Comparison of ENCODE assay signal across 22 cellular contexts in genomic region chr3:14383753-14384152, GRCh38.
"Had no signal": no experiment of that assay in that cellular context is flagged by ENCODE, and none has a peak within 500 bp of the region (broad histone marks: within the 10 kb centered on the region; RNA-seq: fewer than 3 reads in every experiment).

No MANE protein-coding gene starts in this region.

- H3K4me3 ChIP-seq: coronary artery, lung, pancreas, suprapubic skin, thyroid gland had no signal

- H3K36me3 ChIP-seq: pancreas, suprapubic skin, thyroid gland had no signal

- H3K27me3 ChIP-seq: pancreas, suprapubic skin, thyroid gland had no signal

- ATAC-seq: foreskin keratinocyte; left colon; left ventricle myocardium superior; pancreas; right cardiac atrium; stimulated activated naive CD8-positive, alpha-beta T cell treated with anti-CD3 and anti-CD28 coated beads, Interleukin-15, Interleukin-2, amounts not matched to agents 100 U/mL and 50 U/mL, for 24 hours had no signal

- FAIRE-seq: endothelial cell of umbilical vein, pancreas, small intestine, urothelium cell line had no signal

- DNase-seq: effector CD4-positive, alpha-beta T cell; endodermal cell; erythroblast; foreskin keratinocyte; left colon; left ventricle myocardium superior; mesendoderm; naive B cell; nephron progenitor cell; nucleus accumbens; pancreas; small intestine; stimulated activated CD4-positive, alpha-beta T cell treated with anti-CD3 and anti-CD28 coated beads, Interleukin-12 subunit alpha, Interleukin-12 subunit beta, amount 100 ng/mL, for 4 hours; stimulated activated CD4-positive, alpha-beta T cell treated with anti-CD3 and anti-CD28 coated beads, Interleukin-2, amount 100 ng/mL, for 48 hours; stimulated activated naive CD8-positive, alpha-beta T cell treated with anti-CD3 and anti-CD28 coated beads, Interleukin-15, Interleukin-2, amounts not matched to agents 100 U/mL and 50 U/mL, for 24 hours; thyroid gland had no signal

- H3K27ac ChIP-seq: coronary artery, foreskin keratinocyte, pancreas, suprapubic skin, thyroid gland had no signal

- H3K9me3 ChIP-seq: pancreas, suprapubic skin, thyroid gland had no signal

- H3K4me1 ChIP-seq: foreskin keratinocyte, pancreas had no signal
